ENCODE assay signal across 18 cellular contexts in genomic region chr5:25863811-25864210, GRCh38.
"Had no signal": no experiment of that assay in that cellular context is flagged by ENCODE, and none has a peak within 500 bp of the region (broad histone marks: within the 10 kb centered on the region; RNA-seq: fewer than 3 reads in every experiment).

No MANE protein-coding gene starts in this region.

- H3K27ac ChIP-seq: KMS-11, PC-9, Peyer's patch, SJCRH30 had no signal

- H2AFZ ChIP-seq: PC-9 had no signal

- H3K4me3 ChIP-seq: K562, PC-9, Peyer's patch, SJCRH30 had no signal

- DNase-seq: Kasumi-1, NCI-H1092 treated with DMSO at 0.1 percent for 48 hours, NCI-H1436, NCI-H187, NCI-H2171, NCI-H2227 treated with DMSO at 0.1 percent for 48 hours, NCI-H524, NCI-H526 treated with DMSO at 0.1 percent for 48 hours, NCI-H748 treated with DMSO at 0.1 percent for 48 hours, OCI-M1, PC-9, Peyer's patch, SHP77 treated with DMSO at 0.1 percent for 48 hours had no signal

- H3K36me3 ChIP-seq: Peyer's patch, SJCRH30 had no signal

- H3K4me2 ChIP-seq: KMS-11, PC-9 had no signal

- H3K9ac ChIP-seq: KMS-11 had no signal

- ATAC-seq: K562, Right ventricle myocardium inferior, SK-N-SH treated with all-trans-retinoic acid at 6 μM for 48 hours had no signal

- H3K27me3 ChIP-seq: Peyer's patch, SJCRH30 had no signal

- H3K9me3 ChIP-seq: SJCRH30 had no signal

- H3K4me1 ChIP-seq: Peyer's patch, SJCRH30 had no signal
